ENCODE assay signal across 13 cellular contexts in the genomic region with DNA sequence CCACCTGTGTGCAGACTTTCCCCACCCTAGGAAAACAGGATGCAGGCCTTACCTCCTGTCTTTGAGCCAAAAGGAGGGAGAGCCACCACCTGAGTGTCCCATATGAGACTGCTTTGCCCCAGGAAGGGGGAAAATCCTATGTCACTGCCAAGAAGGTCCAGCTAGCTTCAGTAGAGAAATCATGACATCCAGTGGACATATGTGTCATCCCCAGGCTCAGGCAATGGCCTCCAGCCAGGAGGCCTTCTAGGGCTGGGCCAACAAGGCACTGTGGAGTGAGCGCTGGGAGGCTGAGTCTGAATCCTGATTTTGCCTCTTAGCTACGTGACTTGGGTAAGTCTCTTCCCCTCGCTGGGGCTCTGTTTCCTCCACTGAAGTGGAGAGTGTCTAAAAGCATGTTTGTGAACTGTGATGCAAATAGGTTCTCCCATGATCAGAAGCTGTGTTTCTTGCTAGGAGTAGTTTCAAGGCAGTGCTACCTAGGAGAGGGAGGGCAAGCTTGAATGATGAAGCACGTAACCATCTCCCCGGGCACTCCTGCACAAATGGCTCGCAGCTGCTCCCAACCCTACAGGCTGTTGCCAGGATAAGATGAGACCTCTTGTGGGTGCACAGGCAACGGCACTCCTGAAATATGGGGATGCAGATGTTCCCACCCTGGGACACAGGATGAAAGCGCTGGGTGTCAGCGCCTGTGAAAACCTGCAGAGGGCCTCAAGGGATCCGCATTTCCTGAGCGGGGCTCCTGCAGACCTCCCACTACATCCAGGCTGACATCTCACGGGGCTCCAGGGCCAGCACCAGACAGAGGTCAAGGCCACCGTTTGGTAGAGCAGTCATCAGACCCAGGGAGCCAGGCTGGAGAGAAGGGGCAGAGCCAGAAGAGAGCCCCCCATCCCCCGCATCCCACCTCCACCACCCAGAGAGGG.
DNase-seq lines count a peak whose midpoint lies in the region; ATAC-seq, FAIRE-seq and TF ChIP-seq lines count a peak whose summit lies in the region.
"Had no signal": no experiment of that assay in that cellular context is flagged by ENCODE, and none has a peak within 500 bp of the region (broad histone marks: within the 10 kb centered on the region; RNA-seq: fewer than 3 reads in every experiment).

No MANE protein-coding gene starts in this region.

- TF ChIP-seq CTCF in AG09309 (IDR thresholded peaks at IDR 0.05; ENCODE audit: control insufficient read depth, insufficient read depth, low read depth, low read length, missing control alignments) = peak; percentile 41
- peak; percentile 4 to 50 for TF ChIP-seq CTCF in mammary epithelial cell (conservative IDR thresholded peaks at IDR 0.05 in 1 of 2, IDR thresholded peaks at IDR 0.05 in 1 of 2; ENCODE audit: extremely low read depth in 1 of 2, insufficient read depth in 1 of 2, low read depth in 1 of 2, low read length in 2 of 2)
- TF ChIP-seq CTCF in keratinocyte (optimal IDR thresholded peaks at IDR 0.05 in 1 of 3, IDR thresholded peaks at IDR 0.05 in 1 of 3, conservative IDR thresholded peaks at IDR 0.05 in 1 of 3; ENCODE audit: extremely low read depth in 1 of 3, insufficient read depth in 2 of 3, low read length in 3 of 3) = peak in 2 of 3 experiments; percentile 9 to 55

- H3K4me2 ChIP-seq in mammary epithelial cell (ENCODE audit: insufficient read depth, low read depth, low read length) = no peak overlapping the region
- H3K4me2 ChIP-seq in keratinocyte (ENCODE audit: control insufficient read depth, extremely low read depth, insufficient read depth, low read depth, low read length) = no peak overlapping the region

- no peak overlapping the region for H3K4me3 Mint-ChIP-seq in activated naive CD8-positive, alpha-beta T cell treated with anti-CD3 and anti-CD28 coated beads for 36 hours
- H3K4me3 Mint-ChIP-seq: CD4-positive, CD25-positive, alpha-beta regulatory T cell had no signal

- H3K27ac Mint-ChIP-seq in activated naive CD8-positive, alpha-beta T cell treated with anti-CD3 and anti-CD28 coated beads for 36 hours = no peak overlapping the region
- H3K27ac Mint-ChIP-seq: CD4-positive, CD25-positive, alpha-beta regulatory T cell had no signal

- no peaks in the 10 kb centered on the region for H3K27me3 Mint-ChIP-seq in activated naive CD8-positive, alpha-beta T cell treated with anti-CD3 and anti-CD28 coated beads for 36 hours
- H3K27me3 Mint-ChIP-seq: CD4-positive, CD25-positive, alpha-beta regulatory T cell had no signal

- WGBS in mammary epithelial cell (ENCODE audit: low coverage, missing lambda C conversion rate) = 97% methylated on average over 12 of the region's 14 CpGs

- CTCF ChIA-PET in mammary epithelial cell (lab: Charles Lee; ENCODE audit: low non-redundant PET) = no interaction called here

- no peaks in the 10 kb centered on the region for H3K4me1 Mint-ChIP-seq in activated naive CD8-positive, alpha-beta T cell treated with anti-CD3 and anti-CD28 coated beads for 36 hours
- H3K4me1 Mint-ChIP-seq: CD4-positive, CD25-positive, alpha-beta regulatory T cell had no signal

- peaks cover 5% of the 10 kb centered on the region for H3K36me3 Mint-ChIP-seq in activated naive CD8-positive, alpha-beta T cell treated with anti-CD3 and anti-CD28 coated beads for 36 hours

- H3K79me2 ChIP-seq in mammary epithelial cell (ENCODE audit: insufficient read depth, low read length) (no peaks in the 10 kb centered on the region), keratinocyte (ENCODE audit: control insufficient read depth, insufficient read depth, low read length) (no peaks in the 10 kb centered on the region)

- no peak overlapping the region for H3K27ac ChIP-seq in mammary epithelial cell (ENCODE audit: insufficient read depth, low read depth, low read length)
- H3K27ac ChIP-seq in keratinocyte (ENCODE audit: control insufficient read depth, insufficient read depth, low read length) = no peak overlapping the region
- H3K27ac ChIP-seq: ovary had no signal

- H3K27me3 ChIP-seq in mammary epithelial cell (ENCODE audit: insufficient read depth, low read length) (no peaks in the 10 kb centered on the region), keratinocyte (ENCODE audit: control insufficient read depth, extremely low read depth, insufficient read depth, low read length) (no peaks in the 10 kb centered on the region)
- H3K27me3 ChIP-seq: ovary had no signal

- no peaks in the 10 kb centered on the region for H3K9me1 ChIP-seq in keratinocyte (ENCODE audit: control insufficient read depth, extremely low read depth, insufficient read depth, low read length)

- H3K9ac ChIP-seq in mammary epithelial cell (ENCODE audit: insufficient read depth, low read length) = no peak overlapping the region
- no peak overlapping the region for H3K9ac ChIP-seq in keratinocyte (ENCODE audit: control insufficient read depth, extremely low read depth, insufficient read depth, low read length)

- no peak for FAIRE-seq in keratinocyte (lab: Jason Lieb, UNC)

- in situ Hi-C loops in mammary epithelial cell (cut with MboI; ENCODE audit: low sequenced_read_pairs in 2 of 2) = loop anchor here in 1 of 2 donors (25.0 kb wide), 1 partner anchor 209 kb away; no protein-coding TSS in a partner anchor

- H3K4me1 ChIP-seq in mammary epithelial cell (ENCODE audit: insufficient read depth, low read length) = peaks cover 9% of the 10 kb centered on the region
- peaks cover 9% of the 10 kb centered on the region for H3K4me1 ChIP-seq in keratinocyte (ENCODE audit: control insufficient read depth, extremely low read depth, insufficient read depth, low read length)

- H2AFZ ChIP-seq in mammary epithelial cell (ENCODE audit: low read depth, low read length) (no peak overlapping the region), keratinocyte (ENCODE audit: control insufficient read depth, low read length) (no peak overlapping the region)

- no peaks in the 10 kb centered on the region for H3K9me3 ChIP-seq in mammary epithelial cell (replicated peaks; ENCODE audit: insufficient read depth, low read length)
- no peaks in the 10 kb centered on the region for H3K9me3 ChIP-seq in keratinocyte (ENCODE audit: control insufficient read depth, low read depth, low read length)
- H3K9me3 ChIP-seq: ovary had no signal

- H4K20me1 ChIP-seq in mammary epithelial cell (ENCODE audit: insufficient read depth, low read length) (no peaks in the 10 kb centered on the region), keratinocyte (ENCODE audit: control insufficient read depth, extremely low read depth, insufficient read depth, low read length) (no peaks in the 10 kb centered on the region)

- H3K36me3 ChIP-seq in mammary epithelial cell (ENCODE audit: insufficient read depth, low read length) = no peaks in the 10 kb centered on the region
- no peaks in the 10 kb centered on the region for H3K36me3 ChIP-seq in keratinocyte (ENCODE audit: control insufficient read depth in 2 of 2, extremely low read depth in 1 of 2, insufficient read depth in 2 of 2, low read length in 2 of 2)
- H3K36me3 ChIP-seq: ovary had no signal

- intact Hi-C loops in mammary epithelial cell (cut with micrococcal nuclease) = loop anchor here (1.0 to 2.0 kb wide), 3 partner anchors 216 to 427 kb away; a partner anchor contains a TSS

- BruUV-seq in mammary epithelial cell (replicated peaks; lab: Mats Ljungman, UMichigan) = no TSS peak

- H3K9me3 Mint-ChIP-seq in activated naive CD8-positive, alpha-beta T cell treated with anti-CD3 and anti-CD28 coated beads for 36 hours = no peaks in the 10 kb centered on the region
- H3K9me3 Mint-ChIP-seq: CD4-positive, CD25-positive, alpha-beta regulatory T cell had no signal

- dilution Hi-C loops in mammary epithelial cell (cut with HindIII; ENCODE audit: low sequenced_read_pairs) = loop anchor here (5.0 kb wide), 1 partner anchor 54 kb away; no protein-coding TSS in a partner anchor
- dilution Hi-C loops in keratinocyte (cut with MboI; ENCODE audit: extremely low pct_ligation_motif_present, low sequenced_read_pairs) = no loop called here

- H3K4me3 ChIP-seq in AG09309 (ENCODE audit: control insufficient read depth, low read depth, low read length) (no peak overlapping the region), mammary epithelial cell (replicated peaks in 1 of 3; ENCODE audit: insufficient read depth in 1 of 3, low read depth in 2 of 3, low read length in 3 of 3) (no peak overlapping the region), keratinocyte (ENCODE audit: control insufficient read depth in 2 of 3, extremely low read depth in 1 of 3, insufficient read depth in 2 of 3, low read depth in 1 of 3, low read length in 3 of 3) (no peak overlapping the region)
- H3K4me3 ChIP-seq: ovary had no signal

- no peak for ATAC-seq in HG03175 (IDR thresholded peaks at IDR 0.05; ENCODE audit: unreplicated experiment)

- DNase-seq in AG09309 (ENCODE audit: low read depth) (no peak), M059J (ENCODE audit: low read depth) (peak; percentile 38), mammary epithelial cell (no peak), keratinocyte (ENCODE audit: low read depth, low spot score) (no peak), GOT3 (lab: John Stamatoyannopoulos, UW) (no peak), NCI-H345 (lab: John Stamatoyannopoulos, UW) (no peak)
- no peak for DNase-seq in activated naive CD8-positive, alpha-beta T cell treated with anti-CD3 and anti-CD28 coated beads for 36 hours
- DNase-seq: CD4-positive, CD25-positive, alpha-beta regulatory T cell; cerebellar nuclear complex; NCI-H1417 treated with DMSO at 0.1 percent for 48 hours; ovary; SW 1271 had no signal
